In the genomic region with DNA sequence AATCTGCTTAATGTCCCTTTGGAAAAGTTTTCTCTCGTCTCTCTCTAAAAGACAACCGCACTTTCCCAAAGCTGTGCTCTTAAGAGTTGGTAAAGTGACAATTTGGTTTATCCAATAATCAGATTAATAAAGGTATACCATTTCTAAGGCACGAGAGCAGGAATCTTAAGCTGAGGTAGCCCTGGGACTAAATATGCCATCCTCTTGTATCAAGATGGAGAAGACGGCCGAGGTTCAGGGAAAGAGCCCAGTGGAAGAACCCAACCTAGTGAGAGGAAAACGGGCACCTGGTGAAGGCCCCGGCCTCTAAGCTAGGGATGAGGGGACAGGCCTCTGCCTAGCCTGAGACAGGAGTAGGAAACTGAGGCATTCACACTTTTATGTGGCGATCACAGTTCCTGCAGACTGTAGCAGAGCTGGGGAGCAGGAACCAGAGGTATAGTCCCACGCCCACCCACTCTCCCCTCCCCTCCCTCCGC, we compare ENCODE assay signal across 1 cellular context.
TF ChIP-seq lines count a peak whose summit lies in the region.

No MANE protein-coding gene starts in this region.

TF ChIP-seq in K562, 482 proteins besides CTCF, POLR2A, EP300 and RAD21 (continued from another document):
- TF ChIP-seq, protein P1, sequence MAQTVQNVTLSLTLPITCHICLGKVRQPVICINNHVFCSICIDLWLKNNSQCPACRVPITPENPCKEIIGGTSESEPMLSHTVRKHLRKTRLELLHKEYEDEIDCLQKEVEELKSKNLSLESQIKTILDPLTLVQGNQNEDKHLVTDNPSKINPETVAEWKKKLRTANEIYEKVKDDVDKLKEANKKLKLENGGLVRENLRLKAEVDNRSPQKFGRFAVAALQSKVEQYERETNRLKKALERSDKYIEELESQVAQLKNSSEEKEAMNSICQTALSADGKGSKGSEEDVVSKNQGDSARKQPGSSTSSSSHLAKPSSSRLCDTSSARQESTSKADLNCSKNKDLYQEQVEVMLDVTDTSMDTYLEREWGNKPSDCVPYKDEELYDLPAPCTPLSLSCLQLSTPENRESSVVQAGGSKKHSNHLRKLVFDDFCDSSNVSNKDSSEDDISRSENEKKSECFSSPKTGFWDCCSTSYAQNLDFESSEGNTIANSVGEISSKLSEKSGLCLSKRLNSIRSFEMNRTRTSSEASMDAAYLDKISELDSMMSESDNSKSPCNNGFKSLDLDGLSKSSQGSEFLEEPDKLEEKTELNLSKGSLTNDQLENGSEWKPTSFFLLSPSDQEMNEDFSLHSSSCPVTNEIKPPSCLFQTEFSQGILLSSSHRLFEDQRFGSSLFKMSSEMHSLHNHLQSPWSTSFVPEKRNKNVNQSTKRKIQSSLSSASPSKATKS (CRISPR knock-in tag; IDR thresholded peaks at IDR 0.05), result no peak
- TF ChIP-seq, protein P2, sequence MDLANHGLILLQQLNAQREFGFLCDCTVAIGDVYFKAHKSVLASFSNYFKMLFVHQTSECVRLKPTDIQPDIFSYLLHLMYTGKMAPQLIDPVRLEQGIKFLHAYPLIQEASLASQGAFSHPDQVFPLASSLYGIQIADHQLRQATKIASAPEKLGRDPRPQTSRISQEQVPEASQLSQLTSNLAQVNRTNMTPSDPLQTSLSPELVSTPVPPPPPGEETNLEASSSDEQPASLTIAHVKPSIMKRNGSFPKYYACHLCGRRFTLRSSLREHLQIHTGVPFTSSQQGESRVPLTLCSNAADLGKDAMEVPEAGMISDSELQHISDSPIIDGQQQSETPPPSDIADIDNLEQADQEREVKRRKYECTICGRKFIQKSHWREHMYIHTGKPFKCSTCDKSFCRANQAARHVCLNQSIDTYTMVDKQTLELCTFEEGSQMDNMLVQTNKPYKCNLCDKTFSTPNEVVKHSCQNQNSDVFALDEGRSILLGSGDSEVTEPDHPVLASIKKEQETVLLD (IDR thresholded peaks at IDR 0.05), result no peak
- TF ChIP-seq MCM2 (IDR thresholded peaks at IDR 0.05; ENCODE audit: low read depth) (no peak), ZNF124 (CRISPR knock-in tag; IDR thresholded peaks at IDR 0.05) (no peak), ZNF253 (CRISPR knock-in tag; conservative IDR thresholded peaks at IDR 0.05) (no peak), BCL6 (CRISPR knock-in tag; IDR thresholded peaks at IDR 0.05) (no peak), TCF7L2 (IDR thresholded peaks at IDR 0.05; ENCODE audit: low read depth, low read length) (no peak), ZNF77 (CRISPR knock-in tag; IDR thresholded peaks at IDR 0.05) (no peak), ZNF41 (CRISPR knock-in tag; conservative IDR thresholded peaks at IDR 0.05) (no peak), ELF2 (CRISPR knock-in tag; IDR thresholded peaks at IDR 0.05) (no peak), CREBBP (IDR thresholded peaks at IDR 0.05; ENCODE audit: low read depth, low read length) (no peak), SOX6 (IDR thresholded peaks at IDR 0.05) (no peak)
- TF ChIP-seq, protein P3, sequence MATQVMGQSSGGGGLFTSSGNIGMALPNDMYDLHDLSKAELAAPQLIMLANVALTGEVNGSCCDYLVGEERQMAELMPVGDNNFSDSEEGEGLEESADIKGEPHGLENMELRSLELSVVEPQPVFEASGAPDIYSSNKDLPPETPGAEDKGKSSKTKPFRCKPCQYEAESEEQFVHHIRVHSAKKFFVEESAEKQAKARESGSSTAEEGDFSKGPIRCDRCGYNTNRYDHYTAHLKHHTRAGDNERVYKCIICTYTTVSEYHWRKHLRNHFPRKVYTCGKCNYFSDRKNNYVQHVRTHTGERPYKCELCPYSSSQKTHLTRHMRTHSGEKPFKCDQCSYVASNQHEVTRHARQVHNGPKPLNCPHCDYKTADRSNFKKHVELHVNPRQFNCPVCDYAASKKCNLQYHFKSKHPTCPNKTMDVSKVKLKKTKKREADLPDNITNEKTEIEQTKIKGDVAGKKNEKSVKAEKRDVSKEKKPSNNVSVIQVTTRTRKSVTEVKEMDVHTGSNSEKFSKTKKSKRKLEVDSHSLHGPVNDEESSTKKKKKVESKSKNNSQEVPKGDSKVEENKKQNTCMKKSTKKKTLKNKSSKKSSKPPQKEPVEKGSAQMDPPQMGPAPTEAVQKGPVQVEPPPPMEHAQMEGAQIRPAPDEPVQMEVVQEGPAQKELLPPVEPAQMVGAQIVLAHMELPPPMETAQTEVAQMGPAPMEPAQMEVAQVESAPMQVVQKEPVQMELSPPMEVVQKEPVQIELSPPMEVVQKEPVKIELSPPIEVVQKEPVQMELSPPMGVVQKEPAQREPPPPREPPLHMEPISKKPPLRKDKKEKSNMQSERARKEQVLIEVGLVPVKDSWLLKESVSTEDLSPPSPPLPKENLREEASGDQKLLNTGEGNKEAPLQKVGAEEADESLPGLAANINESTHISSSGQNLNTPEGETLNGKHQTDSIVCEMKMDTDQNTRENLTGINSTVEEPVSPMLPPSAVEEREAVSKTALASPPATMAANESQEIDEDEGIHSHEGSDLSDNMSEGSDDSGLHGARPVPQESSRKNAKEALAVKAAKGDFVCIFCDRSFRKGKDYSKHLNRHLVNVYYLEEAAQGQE (CRISPR knock-in tag; IDR thresholded peaks at IDR 0.05; ENCODE audit: low read depth), result no peak; the same call in 1 of the 2 replicates
TF ChIP-seq in K562: peak in this region for 30.
